ENCODE assay signal across 8 cellular contexts in genomic region chr15:92803852-92804609, GRCh38.
DNase-seq lines count a peak whose midpoint lies in the region; ATAC-seq, FAIRE-seq and TF ChIP-seq lines count a peak whose summit lies in the region.

No MANE protein-coding gene starts in this region.

- DNase-seq in NCI-H748 (lab: John Stamatoyannopoulos, UW; ENCODE audit: unreplicated experiment) (peak; percentile 32), NCI-H748 treated with DMSO at 0.1 percent for 48 hours (lab: John Stamatoyannopoulos, UW) (no peak), HL-60 (ENCODE audit: low read depth in 1 of 2, low spot score in 1 of 2) (peak; percentile 97 to 100), SW480 (ENCODE audit: low spot score) (peak; percentile 100), astrocyte of the hippocampus (ENCODE audit: low read depth, low spot score) (peak; percentile 98), kidney (peak; percentile 91)
- DNase-seq in stimulated activated CD4-positive, alpha-beta T cell treated with anti-CD3 and anti-CD28 coated beads, Interleukin-15, amount 100 ng/mL, for 24 hours: peak; percentile 92

- FAIRE-seq in kidney (lab: Jason Lieb, UNC): no peak

- no peak for TF ChIP-seq CTCF in HL-60 (IDR thresholded peaks at IDR 0.05; ENCODE audit: insufficient read depth, low read length)
- no peak for TF ChIP-seq CTCF in kidney (IDR thresholded peaks at IDR 0.05; ENCODE audit: borderline replicate concordance, extremely low read depth, insufficient read depth)

- H3K4me3 ChIP-seq in HL-60 (replicated peaks; ENCODE audit: insufficient read depth, low read length) (no peak overlapping the region), kidney (ENCODE audit: low read length in 2 of 2) (no peak overlapping the region)

- ATAC-seq in HG03159 (IDR thresholded peaks at IDR 0.05; ENCODE audit: unreplicated experiment): no peak

- H3K4me1 ChIP-seq in kidney (ENCODE audit: control insufficient read depth in 1 of 2, insufficient read depth in 1 of 2, low read depth in 1 of 2, low read length in 2 of 2): peaks cover 4 to 5% of the 10 kb centered on the region in 2 donors

- no peaks in the 10 kb centered on the region for H3K36me3 ChIP-seq in kidney (ENCODE audit: control insufficient read depth in 1 of 2, insufficient read depth in 2 of 2, low read length in 2 of 2)

- intact Hi-C loops in kidney (cut with DNase I): no loop called here

- H3K9ac ChIP-seq in kidney (ENCODE audit: low read length in 2 of 2): no peak overlapping the region

- H3K27ac ChIP-seq in HL-60 (replicated peaks) (peak overlapping the region; percentile 73), kidney (ENCODE audit: low read depth in 2 of 2, low read length in 2 of 2) (peak overlapping the region; percentile 45 to 77)

- H3K27me3 ChIP-seq in HL-60 (ENCODE audit: insufficient read depth, poor library complexity, severe bottlenecking): no peaks in the 10 kb centered on the region

- no peaks in the 10 kb centered on the region for H3K9me3 ChIP-seq in kidney (ENCODE audit: control insufficient read depth in 1 of 2, low read length in 2 of 2)
